Comparison of ENCODE assay signal across 8 cellular contexts in the genomic region with DNA sequence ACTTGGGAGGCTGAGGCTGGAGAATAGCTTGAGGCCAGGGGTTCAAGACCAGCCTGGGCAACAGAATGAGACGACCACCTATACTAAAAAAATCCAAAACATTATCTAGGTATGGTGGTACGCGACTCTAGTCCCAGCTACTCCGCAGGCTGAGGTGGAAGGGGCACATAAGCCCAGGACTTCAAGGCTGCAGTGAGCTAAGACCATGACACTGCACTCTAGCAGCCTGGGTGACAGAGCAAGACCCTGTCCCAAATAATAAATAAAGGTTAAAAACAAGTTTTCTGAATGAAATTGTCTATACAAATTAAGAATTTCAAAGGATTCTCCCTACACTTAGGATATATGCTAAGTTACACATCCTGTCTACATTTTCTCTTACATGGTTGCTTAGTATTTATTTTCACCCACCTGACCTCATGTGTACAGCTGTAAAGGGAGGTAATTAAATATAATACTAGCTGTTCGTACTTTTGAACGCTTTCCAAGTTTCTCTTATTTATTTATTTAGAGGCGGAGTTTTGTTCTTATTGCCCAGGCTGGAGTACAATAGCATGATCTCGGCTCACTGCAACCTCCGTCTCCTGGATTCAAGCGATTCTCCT. TPM values are rescaled to one million over a fixed set of nuclear protein-coding genes. Genes with fewer than 3 reads are reported as not detected.
DNase-seq lines count a peak whose midpoint lies in the region; ATAC-seq and TF ChIP-seq lines count a peak whose summit lies in the region.

No MANE protein-coding gene starts in this region.

- H3K4me3 Mint-ChIP-seq in activated CD4-positive, alpha-beta T cell treated with anti-CD3 and anti-CD28 coated beads for 36 hours = peak overlapping the region; percentile 84
- peak overlapping the region; percentile 38 for H3K4me3 Mint-ChIP-seq in glutamatergic neuron (ENCODE audit: unreplicated experiment)

- intact Hi-C loops in activated CD4-positive, alpha-beta T cell treated with anti-CD3 and anti-CD28 coated beads for 36 hours (cut with DNase I, micrococcal nuclease) = loop anchor here in 1 of 2 experiments (2.0 to 5.0 kb wide), 3 partner anchors 20 to 74 kb away; partner anchors contain the start of gene TPT1
- intact Hi-C loops in aorta (cut with DNase I) = loop anchor here in 1 of 2 donors (5.0 kb wide), 1 partner anchor 46 kb away; the partner anchor contains the start of gene COG3

- H3K4me3 ChIP-seq in SJSA1 (peak overlapping the region; percentile 73), subcutaneous abdominal adipose tissue (ENCODE audit: low read depth in 1 of 5, low read length in 5 of 5) (peak overlapping the region; percentile 39 to 86 (median 78)), aorta (ENCODE audit: low read length in 2 of 2) (peak overlapping the region in 1 of 2 donors; percentile 71)

- H3K36me3 ChIP-seq in SJSA1 (peaks cover 15% of the 10 kb centered on the region), subcutaneous abdominal adipose tissue (ENCODE audit: control insufficient read depth in 5 of 5, insufficient read depth in 5 of 5, low read length in 5 of 5) (no peaks in the 10 kb centered on the region), aorta (ENCODE audit: control insufficient read depth in 1 of 2, insufficient read depth in 2 of 2, low read length in 1 of 2) (no peaks in the 10 kb centered on the region)

- H3K4me1 Mint-ChIP-seq in activated CD4-positive, alpha-beta T cell treated with anti-CD3 and anti-CD28 coated beads for 36 hours = peaks cover 23% of the 10 kb centered on the region
- peaks cover 5% of the 10 kb centered on the region for H3K4me1 Mint-ChIP-seq in glutamatergic neuron (ENCODE audit: low read depth, unreplicated experiment)

- H3K27me3 ChIP-seq in SJSA1 (replicated peaks) = no peaks in the 10 kb centered on the region
- H3K27me3 ChIP-seq in subcutaneous abdominal adipose tissue (ENCODE audit: control insufficient read depth in 5 of 5, insufficient read depth in 4 of 5, low read length in 5 of 5) = no peaks in the 10 kb centered on the region
- H3K27me3 ChIP-seq in aorta (ENCODE audit: control insufficient read depth in 1 of 2, insufficient read depth in 2 of 2, low read length in 1 of 2) = no peaks in the 10 kb centered on the region

- no peak for DNase-seq in activated CD4-positive, alpha-beta T cell treated with anti-CD3 and anti-CD28 coated beads for 36 hours
- DNase-seq in activated CD4-positive, alpha-beta T cell treated with anti-CD3 and anti-CD28 coated beads, Interleukin-2, amount 50 U/mL, for 4 hours = no peak
- peak in 1 of 2 experiments; percentile 12 for DNase-seq in SJSA1 (ENCODE audit: low read depth in 1 of 2, low spot score in 2 of 2)
- no peak for DNase-seq in glutamatergic neuron
- DNase-seq in kidney glomerular epithelial cell (lab: John Stamatoyannopoulos, UW) = no peak
- no peak for DNase-seq in activated CD8-positive, alpha-beta memory T cell treated with anti-CD3 and anti-CD28 coated beads for 24 hours
- DNase-seq in aorta = no peak

- H3K9ac ChIP-seq in subcutaneous abdominal adipose tissue (ENCODE audit: low read length in 5 of 5) = peak overlapping the region in 4 of 5 donors; percentile 1 to 78 (median 70)

- POLR2A ChIA-PET in activated CD4-positive, alpha-beta T cell treated with anti-CD3 and anti-CD28 coated beads for 36 hours (lab: Charles Lee) = interaction anchor here (0.6 to 0.8 kb wide), 2 partner anchors 20 to 43 kb away, joined by 3 to 5 read pairs; no protein-coding TSS in a partner anchor

- H3K27ac ChIP-seq in SJSA1 = peak overlapping the region; percentile 60; the same call in 1 of the 2 replicates
- peak overlapping the region; percentile 87 for H3K27ac ChIP-seq in subcutaneous abdominal adipose tissue (ENCODE audit: low read depth, low read length)
- H3K27ac ChIP-seq in aorta (ENCODE audit: low read depth in 1 of 2, low read length in 2 of 2) = no peak overlapping the region

- CTCF ChIA-PET in activated CD4-positive, alpha-beta T cell treated with anti-CD3 and anti-CD28 coated beads for 36 hours (lab: Charles Lee) = interaction anchor here (0.7 to 2.6 kb wide), 13 partner anchors 9 to 905 kb away, joined by 3 to 12 read pairs (median 5); partner anchors contain the start of genes COG3 and TPT1

- H3K36me3 Mint-ChIP-seq in activated CD4-positive, alpha-beta T cell treated with anti-CD3 and anti-CD28 coated beads for 36 hours (ENCODE audit: low read depth) = no peaks in the 10 kb centered on the region
- H3K36me3 Mint-ChIP-seq in glutamatergic neuron (ENCODE audit: unreplicated experiment) = no peaks in the 10 kb centered on the region

- peak overlapping the region; percentile 92 for H3K27ac Mint-ChIP-seq in activated CD4-positive, alpha-beta T cell treated with anti-CD3 and anti-CD28 coated beads for 36 hours
- H3K27ac Mint-ChIP-seq in glutamatergic neuron (ENCODE audit: unreplicated experiment) = no peak overlapping the region

- H3K9me3 ChIP-seq in SJSA1 (replicated peaks) (no peaks in the 10 kb centered on the region), subcutaneous abdominal adipose tissue (ENCODE audit: control insufficient read depth in 5 of 5, low read length in 5 of 5) (no peaks in the 10 kb centered on the region), aorta (ENCODE audit: control insufficient read depth, low read length) (no peaks in the 10 kb centered on the region)

- no peak for ATAC-seq in activated CD4-positive, alpha-beta T cell treated with anti-CD3 and anti-CD28 coated beads for 36 hours
- no peak for ATAC-seq in aorta (ENCODE audit: low FRiP score)

- no peaks in the 10 kb centered on the region for H3K9me3 Mint-ChIP-seq in activated CD4-positive, alpha-beta T cell treated with anti-CD3 and anti-CD28 coated beads for 36 hours (ENCODE audit: low read depth)
- peaks cover 2% of the 10 kb centered on the region for H3K9me3 Mint-ChIP-seq in glutamatergic neuron (ENCODE audit: unreplicated experiment)

- TF ChIP-seq CTCF in glutamatergic neuron (IDR thresholded peaks at IDR 0.05; ENCODE audit: partially characterized antibody, unreplicated experiment) = no peak

- 45 to 52% methylated on average over 10 of the region's 10 CpGs for WGBS in aorta, 2 donors

- H3K4me1 ChIP-seq in SJSA1 (replicated peaks) (peaks cover 36% of the 10 kb centered on the region), subcutaneous abdominal adipose tissue (ENCODE audit: control insufficient read depth in 5 of 5, insufficient read depth in 5 of 5, low read length in 5 of 5) (peaks cover 6 to 49% (median 41%) of the 10 kb centered on the region in 5 donors), aorta (ENCODE audit: control insufficient read depth in 1 of 2, insufficient read depth in 2 of 2, low read length in 2 of 2) (no peaks in the 10 kb centered on the region)

- H3K27me3 Mint-ChIP-seq in activated CD4-positive, alpha-beta T cell treated with anti-CD3 and anti-CD28 coated beads for 36 hours = no peaks in the 10 kb centered on the region
- H3K27me3 Mint-ChIP-seq in glutamatergic neuron (ENCODE audit: unreplicated experiment) = peaks cover 1% of the 10 kb centered on the region

RNA-seq across cellular contexts. Expression of gene SLC25A30, which starts 1.6 kb away (rescaled TPM):
- 10 to 100 TPM; 17.7 to 18.4 TPM for total RNA-seq in activated CD4-positive, alpha-beta T cell treated with anti-CD3 and anti-CD28 coated beads for 36 hours
- total RNA-seq in SJSA1 (2014; rRNA removed; shearing (Covaris generic)) = 6.7 and 10.2 TPM in 2 replicates
- total RNA-seq in glutamatergic neuron (ENCODE audit: unreplicated experiment) (4.0 TPM), aorta (10 to 100 TPM; 22.2 to 31.9 TPM)
- 10 to 100 TPM; 12.3 to 21.4 TPM for polyA plus RNA-seq in aorta

RNA-seq across cellular contexts. Expression of gene COG3, which starts 48.1 kb away (rescaled TPM):
- total RNA-seq in activated CD4-positive, alpha-beta T cell treated with anti-CD3 and anti-CD28 coated beads for 36 hours = 10 to 100 TPM; 18.0 to 19.6 TPM
- total RNA-seq in SJSA1 (2014; rRNA removed; shearing (Covaris generic)) = 23.3 and 24.5 TPM in 2 replicates
- total RNA-seq in glutamatergic neuron (ENCODE audit: unreplicated experiment) (25.4 TPM), aorta (10 to 100 TPM; 34.3 to 39.3 TPM)
- polyA plus RNA-seq in aorta = 10 to 100 TPM in 1 of 2 donors, 1 to 10 TPM in 1; 7.4 to 19.0 TPM

Comparison
In these comparisons a context has a peak if more than half of its experiments do, and no peak if none do; other contexts are left out.
1. H3K27ac ChIP-seq: peak in SJSA1 (single experiment) and subcutaneous abdominal adipose tissue (single experiment); none in aorta (0 of 2).